In the genomic region with DNA sequence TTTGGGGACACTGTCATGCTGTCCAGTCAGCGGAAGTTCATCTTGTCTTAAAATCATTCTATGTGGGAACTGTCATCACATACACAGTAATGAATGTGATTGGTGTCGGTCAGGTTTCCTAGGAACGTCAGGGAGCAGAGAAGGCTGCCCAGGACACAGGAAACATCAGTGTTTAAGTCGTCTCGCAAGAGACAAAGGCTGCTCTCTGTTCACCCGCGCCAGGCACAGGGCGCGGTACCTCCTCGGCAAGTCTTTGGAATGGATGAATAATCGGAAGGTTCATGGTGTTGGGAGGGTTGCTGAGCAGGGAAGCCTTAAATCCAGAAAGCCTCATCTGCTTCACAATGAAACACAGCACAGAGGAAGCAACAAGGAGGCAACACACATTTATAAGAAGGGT, we compare ENCODE assay signal across 20 cellular contexts.
DNase-seq lines count a peak whose midpoint lies in the region; ATAC-seq, FAIRE-seq and TF ChIP-seq lines count a peak whose summit lies in the region.
"Had no signal": no experiment of that assay in that cellular context is flagged by ENCODE, and none has a peak within 500 bp of the region (broad histone marks: within the 10 kb centered on the region; RNA-seq: fewer than 3 reads in every experiment).

No MANE protein-coding gene starts in this region.

- no peaks in the 10 kb centered on the region for H3K4me1 ChIP-seq in H1 (replicated peaks in 1 of 4; ENCODE audit: control insufficient read depth in 3 of 4, insufficient read depth in 4 of 4, low read length in 3 of 4)
- H3K4me1 ChIP-seq: BLaER1 had no signal

- no peaks in the 10 kb centered on the region for H3K79me2 ChIP-seq in H1 (ENCODE audit: control insufficient read depth in 1 of 2, insufficient read depth in 2 of 2, low read length in 2 of 2)

- no peak overlapping the region for H4K5ac ChIP-seq in H1 (ENCODE audit: insufficient read length, low read depth, low read length)

- FAIRE-seq in H1 (lab: Jason Lieb, UNC), result no peak
- FAIRE-seq: G401.6, GM12891, GM19239, H54 had no signal

- H2BK15ac ChIP-seq in H1 (ENCODE audit: low read length), result no peak overlapping the region

- POLR2A ChIA-PET in H1 (lab: Charles Lee; ENCODE audit: partially characterized antibody), result no interaction called here

- WGBS in H1 (ENCODE audit: extremely low coverage in 1 of 2, insufficient coverage in 1 of 2, insufficient read length in 1 of 2, insufficient replicate concordance in 2 of 2, low coverage in 1 of 2, low lambda C conversion rate in 2 of 2, missing lambda C conversion rate in 1 of 2), 2 experiments, result 87% methylated on average over 11 of the region's 11 CpGs; no CpG with 5 or more reads in 1 of the 2 experiments

- ATAC-seq in GM19397 (IDR thresholded peaks at IDR 0.05; ENCODE audit: unreplicated experiment), result no peak
- no peak for ATAC-seq in HG03039 (IDR thresholded peaks at IDR 0.05; ENCODE audit: unreplicated experiment)
- ATAC-seq: HCT116 had no signal

- no peaks in the 10 kb centered on the region for H3K79me1 ChIP-seq in H1 (ENCODE audit: low read depth, low read length)

- no peak overlapping the region for H3K14ac ChIP-seq in H1 (ENCODE audit: insufficient read length)

- no peak overlapping the region for H3K27ac ChIP-seq in H1 (ENCODE audit: low read depth, low read length)
- H3K27ac ChIP-seq: 22Rv1, BLaER1, GM23248 had no signal

- no peak for TF ChIP-seq RAD21 in H1 (IDR thresholded peaks at IDR 0.05 in 1 of 2, conservative IDR thresholded peaks at IDR 0.05 in 1 of 2; ENCODE audit: low read depth in 2 of 2, low read length in 2 of 2)

- no peaks in the 10 kb centered on the region; the same call in 1 of the 2 replicates for H3K23me2 ChIP-seq in H1 (ENCODE audit: low read depth, low read length)

- CTCF ChIA-PET in H1 (lab: Charles Lee; ENCODE audit: partially characterized antibody), result no interaction called here

- no peak overlapping the region for H2BK12ac ChIP-seq in H1 (ENCODE audit: low read depth, low read length)

- no peak overlapping the region; the same call in 1 of the 2 replicates for H4K8ac ChIP-seq in H1 (ENCODE audit: extremely low read depth, insufficient read depth, low read length)

- no peak overlapping the region for H2AFZ ChIP-seq in H1 (ENCODE audit: low read length)
- H2AFZ ChIP-seq: GM23248 had no signal

- no peaks in the 10 kb centered on the region for H4K20me1 ChIP-seq in H1 (replicated peaks in 1 of 2; ENCODE audit: control insufficient read depth in 1 of 2, insufficient read depth in 2 of 2, low read length in 2 of 2)
- H4K20me1 ChIP-seq: BLaER1 had no signal

- TF ChIP-seq EP300 in H1 (IDR thresholded peaks at IDR 0.05; ENCODE audit: borderline replicate concordance in 1 of 2, low read depth in 2 of 2, low read length in 2 of 2), result no peak

- no peak overlapping the region; a peak in 1 of 7 replicates for H3K9ac ChIP-seq in H1 (replicated peaks in 1 of 4; ENCODE audit: extremely low read depth in 1 of 4, low read depth in 3 of 4, low read length in 3 of 4)
- H3K9ac ChIP-seq: BLaER1, GM23248 had no signal

- H3K36me3 ChIP-seq in H1 (ENCODE audit: control insufficient read depth in 2 of 4, insufficient read depth in 4 of 4, low read length in 3 of 4), result no peaks in the 10 kb centered on the region

- H3K23ac ChIP-seq in H1 (ENCODE audit: insufficient read length), result peak overlapping the region; percentile 9

- no peak overlapping the region for H2BK120ac ChIP-seq in H1 (replicated peaks; ENCODE audit: low read depth, low read length)

- H3K4me3 ChIP-seq in H1 (ENCODE audit: extremely low read depth in 1 of 4, insufficient read depth in 2 of 4, low read depth in 3 of 4, low read length in 4 of 4), result no peak overlapping the region
- H3K4me3 ChIP-seq: BLaER1, GM23248 had no signal

- no peak overlapping the region for H3K4ac ChIP-seq in H1 (replicated peaks; ENCODE audit: insufficient read length, low read depth, low read length)

- no peaks in the 10 kb centered on the region for H3K9me3 ChIP-seq in H1 (ENCODE audit: insufficient read depth in 2 of 2, low read depth in 1 of 2, low read length in 1 of 2)

- no peak overlapping the region for H3K4me2 ChIP-seq in H1 (ENCODE audit: insufficient read depth in 1 of 2, low read depth in 2 of 2, low read length in 2 of 2)
- H3K4me2 ChIP-seq: BLaER1 had no signal

- no peak overlapping the region for H3K18ac ChIP-seq in H1 (ENCODE audit: extremely low read depth, low read length)

- no peaks in the 10 kb centered on the region for H3K27me3 ChIP-seq in H1 (replicated peaks in 1 of 4; ENCODE audit: control insufficient read depth in 3 of 4, extremely low read depth in 1 of 4, insufficient read depth in 3 of 4, low read length in 3 of 4)
- H3K27me3 ChIP-seq: BLaER1 had no signal

- no peak for TF ChIP-seq POLR2A in H1 (IDR thresholded peaks at IDR 0.05; ENCODE audit: control extremely low read depth in 1 of 2, low read depth in 2 of 2, low read length in 2 of 2)

- TF ChIP-seq CTCF in H1 (IDR thresholded peaks at IDR 0.05; ENCODE audit: control extremely low read depth in 1 of 3, insufficient read depth in 1 of 3, low read depth in 1 of 3, low read length in 3 of 3), result no peak

- no peak overlapping the region for H3K56ac ChIP-seq in H1 (replicated peaks; ENCODE audit: insufficient read length, low read depth, low read length)

- no peak overlapping the region for H2AK5ac ChIP-seq in H1 (ENCODE audit: low read depth, low read length)

- no peak overlapping the region for H2BK20ac ChIP-seq in H1 (ENCODE audit: low read length)

- H2BK5ac ChIP-seq in H1 (ENCODE audit: low read depth, low read length), result no peak overlapping the region

- DNase-seq in NCI-H748 (lab: John Stamatoyannopoulos, UW; ENCODE audit: unreplicated experiment) (peak; percentile 4), NCI-H748 treated with DMSO at 0.1 percent for 48 hours (lab: John Stamatoyannopoulos, UW) (no peak), H1 (ENCODE audit: low read depth in 1 of 2, low spot score in 2 of 2) (no peak), medulla oblongata (ENCODE audit: extremely low spot score) (peak; percentile 49)
- no peak for DNase-seq in stimulated activated CD4-positive, alpha-beta T cell treated with anti-CD3 and anti-CD28 coated beads, Interleukin-4, amount 100 ng/mL, for 4 hours
- DNase-seq: Calu3; CD4-positive, alpha-beta memory T cell; DMS53; DND-41; GM23248; HFFc6 had no signal

- H4K91ac ChIP-seq in H1 (replicated peaks; ENCODE audit: insufficient read length, low read length), result no peak overlapping the region

TF ChIP-seq in H1, 55 proteins besides CTCF, POLR2A, EP300 and RAD21:
- TF ChIP-seq TAF1 (IDR thresholded peaks at IDR 0.05; ENCODE audit: low read depth, low read length) (no peak), PHF8 (conservative IDR thresholded peaks at IDR 0.05; ENCODE audit: low read depth, low read length) (no peak), EZH2 (IDR thresholded peaks at IDR 0.05; ENCODE audit: low read depth, low read length, severe bottlenecking) (no peak), BCL11A (IDR thresholded peaks at IDR 0.05; ENCODE audit: low read depth in 2 of 2, low read length in 2 of 2) (no peak)
- TF ChIP-seq, protein P1, sequence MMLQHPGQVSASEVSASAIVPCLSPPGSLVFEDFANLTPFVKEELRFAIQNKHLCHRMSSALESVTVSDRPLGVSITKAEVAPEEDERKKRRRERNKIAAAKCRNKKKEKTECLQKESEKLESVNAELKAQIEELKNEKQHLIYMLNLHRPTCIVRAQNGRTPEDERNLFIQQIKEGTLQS (IDR thresholded peaks at IDR 0.05; ENCODE audit: insufficient read depth, low read depth, low read length), result no peak

Comparison
In these comparisons a context has a peak if more than half of its experiments do, and no peak if none do; other contexts are left out.
1. DNase-seq: peak in NCI-H748 (single experiment) and medulla oblongata (single experiment); none in NCI-H748 treated with DMSO at 0.1 percent for 48 hours (single experiment), H1 (0 of 2) and stimulated activated CD4-positive, alpha-beta T cell treated with anti-CD3 and anti-CD28 coated beads, Interleukin-4, amount 100 ng/mL, for 4 hours (0 of 2).